Comparison of ENCODE assay signal across 2 cellular contexts in genomic region chr15:63016234-63016633, GRCh38.
A peak's percentile ranks its signal among the peaks of the same experiment; 100 is the strongest.
TF ChIP-seq lines count a peak whose summit lies in the region.

No MANE protein-coding gene starts in this region.

TF ChIP-seq in HCT116, 20 proteins besides CTCF, POLR2A, EP300 and RAD21:
- TF ChIP-seq ZFX (IDR thresholded peaks at IDR 0.05) = no peak
- TF ChIP-seq FOSL1 (IDR thresholded peaks at IDR 0.05; ENCODE audit: low read depth) = no peak
- no peak for TF ChIP-seq CBX3 (IDR thresholded peaks at IDR 0.05; ENCODE audit: low read depth)

TF ChIP-seq in HepG2, 621 proteins besides CTCF, POLR2A, EP300 and RAD21:
- TF ChIP-seq ZBTB40 (IDR thresholded peaks at IDR 0.05) (peak; percentile 28; the same call in 1 of the 2 replicates), ZBTB40 (CRISPR knock-in tag; IDR thresholded peaks at IDR 0.05) (peak; percentile 94), HNRNPH1 (optimal IDR thresholded peaks at IDR 0.05; ENCODE audit: low read depth, low read length) (no peak)
